In the genomic region with DNA sequence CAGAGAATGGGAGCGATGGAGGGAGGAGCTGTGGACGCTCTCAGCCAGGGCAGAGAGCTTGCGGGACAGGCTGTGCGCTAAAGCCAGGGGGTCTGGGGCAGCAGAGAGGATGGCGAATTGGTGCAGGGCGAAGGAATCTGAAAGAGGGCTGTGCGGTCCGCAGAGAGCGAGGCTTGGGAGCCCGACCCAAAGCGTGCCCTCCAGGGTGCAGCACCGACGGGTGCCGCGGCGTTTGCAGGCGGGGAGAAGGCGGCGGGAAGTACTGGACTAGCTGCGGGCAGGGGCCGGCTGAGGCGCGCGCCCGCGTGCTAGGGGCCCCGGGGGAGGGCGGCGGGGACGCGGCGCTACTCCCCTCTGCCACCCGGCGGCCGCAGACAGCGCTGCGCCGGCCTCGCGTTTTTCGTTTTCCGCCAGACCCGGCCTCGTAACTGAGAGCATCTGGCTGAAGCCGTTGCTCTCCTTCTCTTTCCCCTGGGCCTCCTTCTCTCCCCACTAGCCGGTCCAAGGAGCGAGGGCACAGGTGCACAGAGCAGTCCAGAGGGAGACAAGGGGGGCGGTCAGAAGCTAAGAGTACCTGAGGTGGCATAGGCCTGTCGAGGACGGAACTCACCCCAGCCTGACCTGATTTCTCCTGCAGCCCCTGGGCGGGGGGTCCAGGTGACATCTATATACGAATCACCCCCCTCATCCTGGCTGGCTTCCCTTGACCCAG, we compare ENCODE assay signal across 1 cellular context.
TF ChIP-seq lines count a peak whose summit lies in the region.

No MANE protein-coding gene starts in this region.

TF ChIP-seq in HepG2, 621 proteins besides CTCF, POLR2A, EP300 and RAD21 (continued from another document):
- TF ChIP-seq, protein P1, sequence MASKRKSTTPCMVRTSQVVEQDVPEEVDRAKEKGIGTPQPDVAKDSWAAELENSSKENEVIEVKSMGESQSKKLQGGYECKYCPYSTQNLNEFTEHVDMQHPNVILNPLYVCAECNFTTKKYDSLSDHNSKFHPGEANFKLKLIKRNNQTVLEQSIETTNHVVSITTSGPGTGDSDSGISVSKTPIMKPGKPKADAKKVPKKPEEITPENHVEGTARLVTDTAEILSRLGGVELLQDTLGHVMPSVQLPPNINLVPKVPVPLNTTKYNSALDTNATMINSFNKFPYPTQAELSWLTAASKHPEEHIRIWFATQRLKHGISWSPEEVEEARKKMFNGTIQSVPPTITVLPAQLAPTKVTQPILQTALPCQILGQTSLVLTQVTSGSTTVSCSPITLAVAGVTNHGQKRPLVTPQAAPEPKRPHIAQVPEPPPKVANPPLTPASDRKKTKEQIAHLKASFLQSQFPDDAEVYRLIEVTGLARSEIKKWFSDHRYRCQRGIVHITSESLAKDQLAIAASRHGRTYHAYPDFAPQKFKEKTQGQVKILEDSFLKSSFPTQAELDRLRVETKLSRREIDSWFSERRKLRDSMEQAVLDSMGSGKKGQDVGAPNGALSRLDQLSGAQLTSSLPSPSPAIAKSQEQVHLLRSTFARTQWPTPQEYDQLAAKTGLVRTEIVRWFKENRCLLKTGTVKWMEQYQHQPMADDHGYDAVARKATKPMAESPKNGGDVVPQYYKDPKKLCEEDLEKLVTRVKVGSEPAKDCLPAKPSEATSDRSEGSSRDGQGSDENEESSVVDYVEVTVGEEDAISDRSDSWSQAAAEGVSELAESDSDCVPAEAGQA (IDR thresholded peaks at IDR 0.05; ENCODE audit: low read depth): 0 out of 2 replicates have a peak, but pooled peaks have one; percentile 19
- TF ChIP-seq, protein P1 (CRISPR knock-in tag; IDR thresholded peaks at IDR 0.05; ENCODE audit: borderline replicate concordance): no peak
- TF ChIP-seq, protein P2, sequence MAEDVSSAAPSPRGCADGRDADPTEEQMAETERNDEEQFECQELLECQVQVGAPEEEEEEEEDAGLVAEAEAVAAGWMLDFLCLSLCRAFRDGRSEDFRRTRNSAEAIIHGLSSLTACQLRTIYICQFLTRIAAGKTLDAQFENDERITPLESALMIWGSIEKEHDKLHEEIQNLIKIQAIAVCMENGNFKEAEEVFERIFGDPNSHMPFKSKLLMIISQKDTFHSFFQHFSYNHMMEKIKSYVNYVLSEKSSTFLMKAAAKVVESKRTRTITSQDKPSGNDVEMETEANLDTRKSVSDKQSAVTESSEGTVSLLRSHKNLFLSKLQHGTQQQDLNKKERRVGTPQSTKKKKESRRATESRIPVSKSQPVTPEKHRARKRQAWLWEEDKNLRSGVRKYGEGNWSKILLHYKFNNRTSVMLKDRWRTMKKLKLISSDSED (CRISPR knock-in tag; IDR thresholded peaks at IDR 0.05): no peak
- no peak for TF ChIP-seq TCF7L2 (IDR thresholded peaks at IDR 0.05; ENCODE audit: low read depth, low read length)
- TF ChIP-seq, protein P3, sequence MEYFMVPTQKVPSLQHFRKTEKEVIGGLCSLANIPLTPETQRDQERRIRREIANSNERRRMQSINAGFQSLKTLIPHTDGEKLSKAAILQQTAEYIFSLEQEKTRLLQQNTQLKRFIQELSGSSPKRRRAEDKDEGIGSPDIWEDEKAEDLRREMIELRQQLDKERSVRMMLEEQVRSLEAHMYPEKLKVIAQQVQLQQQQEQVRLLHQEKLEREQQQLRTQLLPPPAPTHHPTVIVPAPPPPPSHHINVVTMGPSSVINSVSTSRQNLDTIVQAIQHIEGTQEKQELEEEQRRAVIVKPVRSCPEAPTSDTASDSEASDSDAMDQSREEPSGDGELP (IDR thresholded peaks at IDR 0.05; ENCODE audit: borderline replicate concordance, low read depth): no peak
- no peak for TF ChIP-seq SSRP1 (CRISPR knock-in tag; IDR thresholded peaks at IDR 0.05)
- TF ChIP-seq, protein P4, sequence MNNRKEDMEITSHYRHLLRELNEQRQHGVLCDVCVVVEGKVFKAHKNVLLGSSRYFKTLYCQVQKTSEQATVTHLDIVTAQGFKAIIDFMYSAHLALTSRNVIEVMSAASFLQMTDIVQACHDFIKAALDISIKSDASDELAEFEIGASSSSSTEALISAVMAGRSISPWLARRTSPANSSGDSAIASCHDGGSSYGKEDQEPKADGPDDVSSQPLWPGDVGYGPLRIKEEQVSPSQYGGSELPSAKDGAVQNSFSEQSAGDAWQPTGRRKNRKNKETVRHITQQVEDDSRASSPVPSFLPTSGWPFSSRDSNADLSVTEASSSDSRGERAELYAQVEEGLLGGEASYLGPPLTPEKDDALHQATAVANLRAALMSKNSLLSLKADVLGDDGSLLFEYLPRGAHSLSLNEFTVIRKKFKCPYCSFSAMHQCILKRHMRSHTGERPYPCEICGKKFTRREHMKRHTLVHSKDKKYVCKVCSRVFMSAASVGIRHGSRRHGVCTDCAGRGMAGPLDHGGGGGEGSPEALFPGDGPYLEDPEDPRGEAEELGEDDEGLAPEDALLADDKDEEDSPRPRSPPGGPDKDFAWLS (CRISPR knock-in tag; IDR thresholded peaks at IDR 0.05; ENCODE audit: borderline replicate concordance): no peak
- TF ChIP-seq SATB2 (CRISPR knock-in tag; IDR thresholded peaks at IDR 0.05): no peak
- TF ChIP-seq GATAD2A (CRISPR knock-in tag; IDR thresholded peaks at IDR 0.05): no peak
